1 cellular context compared by ENCODE assay signal in the genomic region with DNA sequence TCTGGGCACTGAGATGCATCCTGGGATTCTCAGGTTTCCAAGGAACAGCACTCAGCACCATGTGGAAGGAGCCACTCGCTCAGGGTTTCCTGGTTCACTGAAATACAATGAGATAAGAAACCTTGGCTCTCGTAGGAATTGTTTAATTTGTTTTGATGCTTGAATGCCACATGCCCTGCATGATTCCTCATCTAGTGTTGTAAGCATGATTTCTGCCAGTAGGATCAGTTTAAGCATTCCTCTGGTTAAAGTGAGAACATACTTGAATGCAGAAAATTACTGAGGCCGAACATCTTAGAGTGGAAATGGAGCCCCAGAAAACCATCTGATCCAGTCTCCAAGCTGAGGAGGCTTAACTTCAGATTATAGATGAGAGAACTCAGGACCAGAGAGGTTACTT.
TF ChIP-seq lines count a peak whose summit lies in the region.

No MANE protein-coding gene starts in this region.

TF ChIP-seq in GM23338, 12 proteins besides CTCF, POLR2A, EP300 and RAD21 (continued from another document):
- TF ChIP-seq ZNF462 (CRISPR knock-in tag; IDR thresholded peaks at IDR 0.05): no peak
- TF ChIP-seq, protein P1, sequence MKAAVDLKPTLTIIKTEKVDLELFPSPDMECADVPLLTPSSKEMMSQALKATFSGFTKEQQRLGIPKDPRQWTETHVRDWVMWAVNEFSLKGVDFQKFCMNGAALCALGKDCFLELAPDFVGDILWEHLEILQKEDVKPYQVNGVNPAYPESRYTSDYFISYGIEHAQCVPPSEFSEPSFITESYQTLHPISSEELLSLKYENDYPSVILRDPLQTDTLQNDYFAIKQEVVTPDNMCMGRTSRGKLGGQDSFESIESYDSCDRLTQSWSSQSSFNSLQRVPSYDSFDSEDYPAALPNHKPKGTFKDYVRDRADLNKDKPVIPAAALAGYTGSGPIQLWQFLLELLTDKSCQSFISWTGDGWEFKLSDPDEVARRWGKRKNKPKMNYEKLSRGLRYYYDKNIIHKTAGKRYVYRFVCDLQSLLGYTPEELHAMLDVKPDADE (IDR thresholded peaks at IDR 0.05): no peak
- no peak for TF ChIP-seq CREB1 (CRISPR knock-in tag; IDR thresholded peaks at IDR 0.05; ENCODE audit: low read depth)
- no peak for TF ChIP-seq POLR2AphosphoS5 (IDR thresholded peaks at IDR 0.05; ENCODE audit: low read depth)
- TF ChIP-seq JUNB (IDR thresholded peaks at IDR 0.05; ENCODE audit: unreplicated experiment): no peak
- TF ChIP-seq STAT1 (IDR thresholded peaks at IDR 0.05; ENCODE audit: unreplicated experiment): no peak
